Comparison of ENCODE assay signal across 23 cellular contexts in genomic region chr2:239021651-239022436, GRCh38.
"Had no signal": no experiment of that assay in that cellular context is flagged by ENCODE, and none has a peak within 500 bp of the region (broad histone marks: within the 10 kb centered on the region; RNA-seq: fewer than 3 reads in every experiment).

No MANE protein-coding gene starts in this region.

- ATAC-seq: activated naive CD4-positive, alpha-beta T cell treated with anti-CD3 and anti-CD28 coated beads, Interleukin-2, amount 50 U/mL, for 72 hours; esophagus mucosa; stimulated activated effector memory CD8-positive, alpha-beta T cell treated with anti-CD3 and anti-CD28 coated beads, Interleukin-12 subunit alpha, Interleukin-12 subunit beta, amount 100 ng/mL, for 72 hours; stimulated activated naive CD8-positive, alpha-beta T cell treated with anti-CD3 and anti-CD28 coated beads, Interleukin-15, amount 100 ng/mL, for 72 hours had no signal

- H3K4me3 ChIP-seq: adrenal gland, ascending aorta, neural progenitor cell, prostate gland, skin epidermis, tibial artery had no signal

- H3K9me3 ChIP-seq: adrenal gland, ascending aorta, prostate gland, tibial artery had no signal

- H3K36me3 ChIP-seq: adrenal gland, ascending aorta, brain microvascular endothelial cell, neural progenitor cell, prostate gland, tibial artery had no signal

- DNase-seq: activated CD4-positive, alpha-beta memory T cell treated with anti-CD3 and anti-CD28 coated beads for 36 hours; activated CD4-positive, alpha-beta T cell treated with anti-CD3 and anti-CD28 coated beads for 4 hours; activated CD4-positive, CD25-positive, alpha-beta regulatory T cell; brain microvascular endothelial cell; caudate nucleus; dermis blood vessel endothelial cell; effector memory CD4-positive, alpha-beta T cell; glutamatergic neuron; hypothalamus; stimulated activated CD4-positive, alpha-beta T cell treated with anti-CD3 and anti-CD28 coated beads, Interleukin-2, amount 100 ng/mL, for 24 hours; stimulated activated naive CD8-positive, alpha-beta T cell treated with anti-CD3 and anti-CD28 coated beads, Interleukin-15, amount 100 ng/mL, for 72 hours had no signal

- H3K27ac Mint-ChIP-seq: activated CD4-positive, alpha-beta memory T cell treated with anti-CD3 and anti-CD28 coated beads for 36 hours; activated naive CD4-positive, alpha-beta T cell treated with anti-CD3 and anti-CD28 coated beads, Interleukin-2, amount 50 U/mL, for 72 hours; activated T-helper 1 cell treated with anti-CD3 and anti-CD28 coated beads, Interleukin-12 subunit alpha, Interleukin-12 subunit beta, Interleukin-2, Interleukin-4 antibody, amounts not matched to agents 30 ng/mL and 10 ng/mL and 1 ng/mL, durations not matched to agents 14 hours and 24 hours and 36 hours; memory B cell; neural progenitor cell; stimulated activated effector memory CD8-positive, alpha-beta T cell treated with anti-CD3 and anti-CD28 coated beads, Interleukin-12 subunit alpha, Interleukin-12 subunit beta, amount 100 ng/mL, for 72 hours; stimulated activated naive CD8-positive, alpha-beta T cell treated with anti-CD3 and anti-CD28 coated beads, Interleukin-15, amount 100 ng/mL, for 72 hours; T-helper 1 cell treated with Interleukin-12 subunit alpha and Interleukin-12 subunit beta and Interleukin-4 antibody, amounts not matched to agents 30 μg/mL and 1 μg/mL, for 36 hours had no signal

- H3K36me3 Mint-ChIP-seq: activated CD4-positive, alpha-beta memory T cell treated with anti-CD3 and anti-CD28 coated beads for 36 hours; activated naive CD4-positive, alpha-beta T cell treated with anti-CD3 and anti-CD28 coated beads, Interleukin-2, amount 50 U/mL, for 72 hours; memory B cell; neural progenitor cell; stimulated activated effector memory CD8-positive, alpha-beta T cell treated with anti-CD3 and anti-CD28 coated beads, Interleukin-12 subunit alpha, Interleukin-12 subunit beta, amount 100 ng/mL, for 72 hours had no signal

- H3K4me1 ChIP-seq: adrenal gland, neural progenitor cell, prostate gland had no signal

- H3K27me3 ChIP-seq: adrenal gland, ascending aorta, brain microvascular endothelial cell, neural progenitor cell had no signal

- H3K9me3 Mint-ChIP-seq: activated CD4-positive, alpha-beta memory T cell treated with anti-CD3 and anti-CD28 coated beads for 36 hours; activated naive CD4-positive, alpha-beta T cell treated with anti-CD3 and anti-CD28 coated beads, Interleukin-2, amount 50 U/mL, for 72 hours; activated T-helper 1 cell treated with anti-CD3 and anti-CD28 coated beads, Interleukin-12 subunit alpha, Interleukin-12 subunit beta, Interleukin-2, Interleukin-4 antibody, amounts not matched to agents 30 ng/mL and 10 ng/mL and 1 ng/mL, durations not matched to agents 14 hours and 24 hours and 36 hours; memory B cell; neural progenitor cell; stimulated activated effector memory CD8-positive, alpha-beta T cell treated with anti-CD3 and anti-CD28 coated beads, Interleukin-12 subunit alpha, Interleukin-12 subunit beta, amount 100 ng/mL, for 72 hours; stimulated activated naive CD8-positive, alpha-beta T cell treated with anti-CD3 and anti-CD28 coated beads, Interleukin-15, amount 100 ng/mL, for 72 hours; T-helper 1 cell treated with Interleukin-12 subunit alpha and Interleukin-12 subunit beta and Interleukin-4 antibody, amounts not matched to agents 30 μg/mL and 1 μg/mL, for 36 hours had no signal

- H3K4me1 Mint-ChIP-seq: memory B cell; stimulated activated effector memory CD8-positive, alpha-beta T cell treated with anti-CD3 and anti-CD28 coated beads, Interleukin-12 subunit alpha, Interleukin-12 subunit beta, amount 100 ng/mL, for 72 hours; stimulated activated naive CD8-positive, alpha-beta T cell treated with anti-CD3 and anti-CD28 coated beads, Interleukin-15, amount 100 ng/mL, for 72 hours had no signal

- H3K4me3 Mint-ChIP-seq: activated CD4-positive, alpha-beta memory T cell treated with anti-CD3 and anti-CD28 coated beads for 36 hours; activated T-helper 1 cell treated with anti-CD3 and anti-CD28 coated beads, Interleukin-12 subunit alpha, Interleukin-12 subunit beta, Interleukin-2, Interleukin-4 antibody, amounts not matched to agents 30 ng/mL and 10 ng/mL and 1 ng/mL, durations not matched to agents 14 hours and 24 hours and 36 hours; memory B cell; neural progenitor cell; stimulated activated effector memory CD8-positive, alpha-beta T cell treated with anti-CD3 and anti-CD28 coated beads, Interleukin-12 subunit alpha, Interleukin-12 subunit beta, amount 100 ng/mL, for 72 hours; stimulated activated naive CD8-positive, alpha-beta T cell treated with anti-CD3 and anti-CD28 coated beads, Interleukin-15, amount 100 ng/mL, for 72 hours; T-helper 1 cell treated with Interleukin-12 subunit alpha and Interleukin-12 subunit beta and Interleukin-4 antibody, amounts not matched to agents 30 μg/mL and 1 μg/mL, for 36 hours had no signal

- H3K27ac ChIP-seq: adrenal gland, ascending aorta, brain microvascular endothelial cell, neural progenitor cell, prostate gland, tibial artery had no signal
